Comparison of ENCODE assay signal across 1 cellular context in genomic region chr6:36959555-36960250, GRCh38.
TF ChIP-seq lines count a peak whose summit lies in the region.

No MANE protein-coding gene starts in this region.

TF ChIP-seq in GM23338, 12 proteins besides CTCF, POLR2A, EP300 and RAD21:
- no peak for TF ChIP-seq STAT1 (IDR thresholded peaks at IDR 0.05; ENCODE audit: unreplicated experiment)
- TF ChIP-seq, protein P1, sequence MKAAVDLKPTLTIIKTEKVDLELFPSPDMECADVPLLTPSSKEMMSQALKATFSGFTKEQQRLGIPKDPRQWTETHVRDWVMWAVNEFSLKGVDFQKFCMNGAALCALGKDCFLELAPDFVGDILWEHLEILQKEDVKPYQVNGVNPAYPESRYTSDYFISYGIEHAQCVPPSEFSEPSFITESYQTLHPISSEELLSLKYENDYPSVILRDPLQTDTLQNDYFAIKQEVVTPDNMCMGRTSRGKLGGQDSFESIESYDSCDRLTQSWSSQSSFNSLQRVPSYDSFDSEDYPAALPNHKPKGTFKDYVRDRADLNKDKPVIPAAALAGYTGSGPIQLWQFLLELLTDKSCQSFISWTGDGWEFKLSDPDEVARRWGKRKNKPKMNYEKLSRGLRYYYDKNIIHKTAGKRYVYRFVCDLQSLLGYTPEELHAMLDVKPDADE (IDR thresholded peaks at IDR 0.05) = no peak
- no peak for TF ChIP-seq EZH2 (IDR thresholded peaks at IDR 0.05; ENCODE audit: low read depth, unreplicated experiment)
- TF ChIP-seq POLR2AphosphoS5 (IDR thresholded peaks at IDR 0.05; ENCODE audit: low read depth) = no peak
- no peak for TF ChIP-seq NANOG (IDR thresholded peaks at IDR 0.05; ENCODE audit: borderline replicate concordance)
- TF ChIP-seq EZH2phosphoT487 (IDR thresholded peaks at IDR 0.05; ENCODE audit: unreplicated experiment) = no peak
- no peak for TF ChIP-seq ZNF331 (CRISPR knock-in tag; IDR thresholded peaks at IDR 0.05; ENCODE audit: low read depth)
- no peak for TF ChIP-seq ZNF462 (CRISPR knock-in tag; IDR thresholded peaks at IDR 0.05)
- no peak for TF ChIP-seq JUNB (IDR thresholded peaks at IDR 0.05; ENCODE audit: unreplicated experiment)
- no peak for TF ChIP-seq REST (IDR thresholded peaks at IDR 0.05; ENCODE audit: unreplicated experiment)
- TF ChIP-seq CREB1 (CRISPR knock-in tag; IDR thresholded peaks at IDR 0.05; ENCODE audit: low read depth) = no peak
- TF ChIP-seq ZNF114 (CRISPR knock-in tag; IDR thresholded peaks at IDR 0.05) = no peak
